In genomic region chr2:96064760-96065159, GRCh38 we compare ENCODE assay signal across 4 cellular contexts. TPM values are rescaled to one million over a fixed set of nuclear protein-coding genes. Genes with fewer than 3 reads are reported as not detected.
"Had no signal": no experiment of that assay in that cellular context is flagged by ENCODE, and none has a peak within 500 bp of the region (broad histone marks: within the 10 kb centered on the region; RNA-seq: fewer than 3 reads in every experiment).

No MANE protein-coding gene starts in this region.

RNA-seq across cellular contexts. Expression of gene GPAT2, which starts 30.0 kb away (rescaled TPM):
- polyA plus RNA-seq: mammary epithelial cell had no signal

RNA-seq across cellular contexts. Expression of gene ADRA2B, which starts 51.6 kb away (rescaled TPM):
- total RNA-seq: esophagus mucosa, glomerular endothelial cell had no signal
- polyA plus RNA-seq: keratinocyte had no signal
